Comparison of ENCODE assay signal across 8 cellular contexts in genomic region chr3:168047190-168047795, GRCh38. TPM values are rescaled to one million over a fixed set of nuclear protein-coding genes. Genes with fewer than 3 reads are reported as not detected.
DNase-seq lines count a peak whose midpoint lies in the region; ATAC-seq and TF ChIP-seq lines count a peak whose summit lies in the region.

No MANE protein-coding gene starts in this region.

- no peak overlapping the region for H3K4me3 ChIP-seq in DND-41 (ENCODE audit: low read depth in 1 of 2, low read length in 2 of 2)

- no peaks in the 10 kb centered on the region for H3K4me1 ChIP-seq in DND-41 (ENCODE audit: insufficient read depth, low read length)

- peak; percentile 84 for ATAC-seq in DND-41 (ENCODE audit: insufficient read depth, low read depth)
- peak; percentile 73 for ATAC-seq in HG03457 (IDR thresholded peaks at IDR 0.05; ENCODE audit: unreplicated experiment)
- peak; percentile 62 for ATAC-seq in activated T-helper 17 cell treated with anti-CD3 and anti-CD28 coated beads, Interleukin-2, amount 50 U/mL, for 72 hours (replicated peaks)
- peak; percentile 63 to 76 for ATAC-seq in left cardiac atrium
- peak; percentile 84 for ATAC-seq in sciatic nerve

- no peaks in the 10 kb centered on the region for H3K9me3 ChIP-seq in DND-41 (ENCODE audit: insufficient read depth, low read length, severe bottlenecking)

- no peaks in the 10 kb centered on the region for H3K36me3 ChIP-seq in DND-41 (ENCODE audit: insufficient read depth, low read length)

- no peak overlapping the region for H3K4me3 Mint-ChIP-seq in activated T-helper 17 cell treated with anti-CD3 and anti-CD28 coated beads, Interleukin-2, amount 50 U/mL, for 72 hours

- intact Hi-C loops in left cardiac atrium (cut with DNase I), result loop anchor here (2.0 kb wide), 1 partner anchor 118 kb away; no protein-coding TSS in a partner anchor
- intact Hi-C loops in sciatic nerve (cut with DNase I), result loop anchor here (10.0 kb wide), 1 partner anchor 48 kb away; the partner anchor contains the start of gene GOLIM4

- H3K9ac ChIP-seq in DND-41 (ENCODE audit: low read depth, low read length), result no peak overlapping the region

- H3K27me3 Mint-ChIP-seq in activated T-helper 17 cell treated with anti-CD3 and anti-CD28 coated beads, Interleukin-2, amount 50 U/mL, for 72 hours, result peaks cover 4% of the 10 kb centered on the region

- H3K4me1 Mint-ChIP-seq in activated T-helper 17 cell treated with anti-CD3 and anti-CD28 coated beads, Interleukin-2, amount 50 U/mL, for 72 hours, result no peaks in the 10 kb centered on the region

- no peaks in the 10 kb centered on the region for H3K36me3 Mint-ChIP-seq in activated T-helper 17 cell treated with anti-CD3 and anti-CD28 coated beads, Interleukin-2, amount 50 U/mL, for 72 hours (ENCODE audit: low read depth)

- DNase-seq in DND-41 (no peak), GM20000 (ENCODE audit: low spot score) (peak; percentile 61), NCI-H446 (lab: John Stamatoyannopoulos, UW) (peak; percentile 74 to 95), left cardiac atrium (no peak), sciatic nerve (ENCODE audit: low spot score) (no peak), ecto neural progenitor cell (ENCODE audit: low spot score) (no peak)

- no peak overlapping the region for H3K27ac Mint-ChIP-seq in activated T-helper 17 cell treated with anti-CD3 and anti-CD28 coated beads, Interleukin-2, amount 50 U/mL, for 72 hours

- no peaks in the 10 kb centered on the region for H4K20me1 ChIP-seq in DND-41 (ENCODE audit: insufficient read depth, low read length)

- no peaks in the 10 kb centered on the region for H3K9me3 Mint-ChIP-seq in activated T-helper 17 cell treated with anti-CD3 and anti-CD28 coated beads, Interleukin-2, amount 50 U/mL, for 72 hours

- no peak overlapping the region for H3K27ac ChIP-seq in DND-41 (ENCODE audit: low read length)

- H3K4me2 ChIP-seq in DND-41 (ENCODE audit: insufficient read depth, low read length), result no peak overlapping the region

- no peaks in the 10 kb centered on the region for H3K79me2 ChIP-seq in DND-41 (ENCODE audit: insufficient read depth, low read length)

- no peaks in the 10 kb centered on the region for H3K27me3 ChIP-seq in DND-41 (ENCODE audit: insufficient read depth, low read length, poor library complexity)

- no peak overlapping the region for H2AFZ ChIP-seq in DND-41 (ENCODE audit: low read depth, low read length)

- TF ChIP-seq CTCF in DND-41 (IDR thresholded peaks at IDR 0.05; ENCODE audit: borderline replicate concordance, extremely low read depth, low read length, poor library complexity, severe bottlenecking) (peak; percentile 73), GM20000 (IDR thresholded peaks at IDR 0.05; ENCODE audit: extremely low read depth, missing control alignments) (peak; percentile 41)

RNA-seq across cellular contexts. Expression of gene GOLIM4, which starts 48.4 kb away (rescaled TPM):
- 1 to 10 TPM; 3.5 to 6.3 TPM for total RNA-seq in activated T-helper 17 cell treated with anti-CD3 and anti-CD28 coated beads, Interleukin-2, amount 50 U/mL, for 72 hours
- total RNA-seq in left cardiac atrium (10 to 100 TPM; 52.3 to 52.4 TPM), sciatic nerve (48.9 TPM)

Comparison
In these comparisons a context has a peak if more than half of its experiments do, and no peak if none do; other contexts are left out.
1. DNase-seq: peak in GM20000 (single experiment) and NCI-H446 (2 of 2); none in DND-41 (single experiment), left cardiac atrium (single experiment), sciatic nerve (single experiment) and ecto neural progenitor cell (single experiment).
2. Peak in every context shown above with its lines, with median percentiles within 50 percentile points of each other: ATAC-seq.